1 cellular context compared by ENCODE assay signal in the genomic region with DNA sequence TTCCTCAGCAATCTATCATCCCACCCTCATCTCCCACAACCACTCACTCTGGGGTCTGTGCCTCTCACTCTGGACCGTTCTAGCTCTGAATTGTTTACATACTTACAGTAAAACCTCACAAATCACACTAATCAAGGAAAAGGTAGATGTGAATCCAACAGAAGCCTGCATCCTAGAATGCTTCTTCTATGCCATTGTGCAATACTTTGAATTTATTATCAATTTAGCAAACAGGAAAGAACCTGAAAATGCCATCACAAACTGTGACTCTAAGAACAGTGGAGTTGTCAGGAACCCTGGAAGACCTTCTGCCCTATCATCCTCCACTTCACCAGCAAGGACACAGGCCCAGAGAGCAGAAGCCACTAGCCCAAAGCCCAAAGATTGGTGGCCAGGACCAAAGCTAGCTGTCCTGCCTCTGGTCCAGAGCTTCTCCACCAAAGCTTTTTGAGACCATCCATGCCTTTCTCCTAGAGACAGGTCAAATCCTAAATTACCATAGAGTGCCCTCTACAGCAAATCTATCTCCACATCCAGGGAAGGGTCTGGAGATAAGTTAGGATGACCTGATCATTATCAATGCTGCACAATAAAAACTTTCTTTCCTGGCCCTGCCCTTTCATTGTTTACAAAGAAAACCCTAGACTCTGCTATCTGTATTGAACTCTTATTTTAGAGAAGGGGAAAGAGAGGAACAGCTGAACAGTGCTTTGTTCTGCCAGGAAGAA.
TF ChIP-seq lines count a peak whose summit lies in the region.

No MANE protein-coding gene starts in this region.

TF ChIP-seq in SK-N-SH treated with all-trans-retinoic acid at 6 μM for 48 hours, 23 proteins besides CTCF, POLR2A, EP300 and RAD21 (continued from another document):
- no peak for TF ChIP-seq TOX (CRISPR knock-in tag; IDR thresholded peaks at IDR 0.05; ENCODE audit: borderline replicate concordance)
- TF ChIP-seq, protein P1, sequence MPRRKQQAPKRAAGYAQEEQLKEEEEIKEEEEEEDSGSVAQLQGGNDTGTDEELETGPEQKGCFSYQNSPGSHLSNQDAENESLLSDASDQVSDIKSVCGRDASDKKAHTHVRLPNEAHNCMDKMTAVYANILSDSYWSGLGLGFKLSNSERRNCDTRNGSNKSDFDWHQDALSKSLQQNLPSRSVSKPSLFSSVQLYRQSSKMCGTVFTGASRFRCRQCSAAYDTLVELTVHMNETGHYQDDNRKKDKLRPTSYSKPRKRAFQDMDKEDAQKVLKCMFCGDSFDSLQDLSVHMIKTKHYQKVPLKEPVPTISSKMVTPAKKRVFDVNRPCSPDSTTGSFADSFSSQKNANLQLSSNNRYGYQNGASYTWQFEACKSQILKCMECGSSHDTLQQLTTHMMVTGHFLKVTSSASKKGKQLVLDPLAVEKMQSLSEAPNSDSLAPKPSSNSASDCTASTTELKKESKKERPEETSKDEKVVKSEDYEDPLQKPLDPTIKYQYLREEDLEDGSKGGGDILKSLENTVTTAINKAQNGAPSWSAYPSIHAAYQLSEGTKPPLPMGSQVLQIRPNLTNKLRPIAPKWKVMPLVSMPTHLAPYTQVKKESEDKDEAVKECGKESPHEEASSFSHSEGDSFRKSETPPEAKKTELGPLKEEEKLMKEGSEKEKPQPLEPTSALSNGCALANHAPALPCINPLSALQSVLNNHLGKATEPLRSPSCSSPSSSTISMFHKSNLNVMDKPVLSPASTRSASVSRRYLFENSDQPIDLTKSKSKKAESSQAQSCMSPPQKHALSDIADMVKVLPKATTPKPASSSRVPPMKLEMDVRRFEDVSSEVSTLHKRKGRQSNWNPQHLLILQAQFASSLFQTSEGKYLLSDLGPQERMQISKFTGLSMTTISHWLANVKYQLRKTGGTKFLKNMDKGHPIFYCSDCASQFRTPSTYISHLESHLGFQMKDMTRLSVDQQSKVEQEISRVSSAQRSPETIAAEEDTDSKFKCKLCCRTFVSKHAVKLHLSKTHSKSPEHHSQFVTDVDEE (CRISPR knock-in tag; IDR thresholded peaks at IDR 0.05), result no peak
- no peak for TF ChIP-seq CSDC2 (CRISPR knock-in tag; IDR thresholded peaks at IDR 0.05)
- TF ChIP-seq RARB (CRISPR knock-in tag; IDR thresholded peaks at IDR 0.05), result no peak
- TF ChIP-seq CREB5 (CRISPR knock-in tag; IDR thresholded peaks at IDR 0.05; ENCODE audit: low read depth), result no peak
- no peak for TF ChIP-seq PATZ1 (CRISPR knock-in tag; IDR thresholded peaks at IDR 0.05; ENCODE audit: borderline replicate concordance)
- no peak for TF ChIP-seq ZNF70 (CRISPR knock-in tag; IDR thresholded peaks at IDR 0.05)
- no peak for TF ChIP-seq TCF4 (CRISPR knock-in tag; IDR thresholded peaks at IDR 0.05; ENCODE audit: borderline replicate concordance)
- TF ChIP-seq GLIS3 (CRISPR knock-in tag; IDR thresholded peaks at IDR 0.05), result no peak
- TF ChIP-seq, protein P2, sequence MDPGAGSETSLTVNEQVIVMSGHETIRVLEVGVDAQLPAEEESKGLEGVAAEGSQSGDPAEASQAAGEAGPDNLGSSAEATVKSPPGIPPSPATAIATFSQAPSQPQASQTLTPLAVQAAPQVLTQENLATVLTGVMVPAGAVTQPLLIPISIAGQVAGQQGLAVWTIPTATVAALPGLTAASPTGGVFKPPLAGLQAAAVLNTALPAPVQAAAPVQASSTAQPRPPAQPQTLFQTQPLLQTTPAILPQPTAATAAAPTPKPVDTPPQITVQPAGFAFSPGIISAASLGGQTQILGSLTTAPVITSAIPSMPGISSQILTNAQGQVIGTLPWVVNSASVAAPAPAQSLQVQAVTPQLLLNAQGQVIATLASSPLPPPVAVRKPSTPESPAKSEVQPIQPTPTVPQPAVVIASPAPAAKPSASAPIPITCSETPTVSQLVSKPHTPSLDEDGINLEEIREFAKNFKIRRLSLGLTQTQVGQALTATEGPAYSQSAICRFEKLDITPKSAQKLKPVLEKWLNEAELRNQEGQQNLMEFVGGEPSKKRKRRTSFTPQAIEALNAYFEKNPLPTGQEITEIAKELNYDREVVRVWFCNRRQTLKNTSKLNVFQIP (CRISPR knock-in tag; IDR thresholded peaks at IDR 0.05; ENCODE audit: borderline replicate concordance, low read depth), result no peak
